ENCODE assay signal across 1 cellular context in genomic region chr10:89327803-89328441, GRCh38.
A peak's percentile ranks its signal among the peaks of the same experiment; 100 is the strongest.
TF ChIP-seq lines count a peak whose summit lies in the region.

Gene IFIT3, plus strand, starts transcription at chr10:89327997. Its CDS starts 77 bp downstream, at chr10:89328074.

TF ChIP-seq in HEK293, 187 proteins besides CTCF, POLR2A, EP300 and RAD21 (continued from another document and continues in another):
- TF ChIP-seq ZFHX2 (tag by site-specific recombination; conservative IDR thresholded peaks at IDR 0.05) (no peak), ZNF26 (tag by site-specific recombination; IDR thresholded peaks at IDR 0.05) (no peak), ZNF138 (tag by site-specific recombination; IDR thresholded peaks at IDR 0.05; ENCODE audit: borderline replicate concordance) (no peak), SALL2 (tag by site-specific recombination; IDR thresholded peaks at IDR 0.05; ENCODE audit: borderline replicate concordance) (no peak), ZNF664 (tag by site-specific recombination; IDR thresholded peaks at IDR 0.05) (no peak), ZNF600 (tag by site-specific recombination; IDR thresholded peaks at IDR 0.05) (peak; percentile 76), GLI4 (tag by site-specific recombination; IDR thresholded peaks at IDR 0.05) (no peak), ZBTB11 (tag by site-specific recombination; conservative IDR thresholded peaks at IDR 0.05; ENCODE audit: low read depth) (peak; percentile 84), ZNF501 (tag by site-specific recombination; IDR thresholded peaks at IDR 0.05) (no peak), ZNF596 (tag by site-specific recombination; IDR thresholded peaks at IDR 0.05) (no peak), ZBTB49 (tag by site-specific recombination; IDR thresholded peaks at IDR 0.05; ENCODE audit: low read depth) (no peak), GFI1B (tag by site-specific recombination; IDR thresholded peaks at IDR 0.05) (no peak), GLI2 (tag by site-specific recombination; IDR thresholded peaks at IDR 0.05; ENCODE audit: borderline replicate concordance, low read depth) (no peak), ZNF112 (tag by site-specific recombination; IDR thresholded peaks at IDR 0.05) (no peak), ZNF2 (tag by site-specific recombination; IDR thresholded peaks at IDR 0.05) (no peak), ZNF658 (tag by site-specific recombination; IDR thresholded peaks at IDR 0.05) (no peak), ZNF544 (tag by site-specific recombination; IDR thresholded peaks at IDR 0.05) (no peak), ZNF639 (tag by site-specific recombination; IDR thresholded peaks at IDR 0.05) (no peak), ZNF394 (tag by site-specific recombination; IDR thresholded peaks at IDR 0.05; ENCODE audit: borderline replicate concordance) (no peak), ZNF521 (tag by site-specific recombination; IDR thresholded peaks at IDR 0.05) (no peak), EGR2 (tag by site-specific recombination; IDR thresholded peaks at IDR 0.05; ENCODE audit: low read depth) (no peak), ZNF140 (tag by site-specific recombination; IDR thresholded peaks at IDR 0.05) (no peak), PBX3 (CRISPR knock-in tag; IDR thresholded peaks at IDR 0.05) (no peak), HOXC10 (CRISPR knock-in tag; IDR thresholded peaks at IDR 0.05) (no peak), ZNF16 (tag by site-specific recombination; IDR thresholded peaks at IDR 0.05; ENCODE audit: low read depth) (no peak), BCL11B (tag by site-specific recombination; IDR thresholded peaks at IDR 0.05; ENCODE audit: low read depth) (no peak), ZNF510 (tag by site-specific recombination; IDR thresholded peaks at IDR 0.05; ENCODE audit: insufficient replicate concordance) (no peak), KLF8 (tag by site-specific recombination; IDR thresholded peaks at IDR 0.05) (no peak; the same call in 1 of the 2 replicates), IKZF3 (tag by site-specific recombination; IDR thresholded peaks at IDR 0.05) (peak; percentile 35; the same call in 1 of the 2 replicates), ZNF335 (tag by site-specific recombination; conservative IDR thresholded peaks at IDR 0.05) (no peak; the same call in 1 of the 2 replicates), ZNF223 (tag by site-specific recombination; IDR thresholded peaks at IDR 0.05) (no peak), YY1 (tag by site-specific recombination; IDR thresholded peaks at IDR 0.05) (no peak), ZNF701 (tag by site-specific recombination; IDR thresholded peaks at IDR 0.05) (no peak), ZNF280C (tag by site-specific recombination; IDR thresholded peaks at IDR 0.05) (no peak), ZNF623 (tag by site-specific recombination; IDR thresholded peaks at IDR 0.05) (no peak), ZNF514 (tag by site-specific recombination; IDR thresholded peaks at IDR 0.05) (no peak), ZFP69B (tag by site-specific recombination; IDR thresholded peaks at IDR 0.05) (no peak; the same call in 1 of the 2 replicates), ZNF776 (tag by site-specific recombination; IDR thresholded peaks at IDR 0.05; ENCODE audit: borderline replicate concordance) (no peak), ZNF155 (tag by site-specific recombination; IDR thresholded peaks at IDR 0.05) (no peak), ZNF843 (tag by site-specific recombination; IDR thresholded peaks at IDR 0.05) (no peak), ZBTB20 (tag by site-specific recombination; IDR thresholded peaks at IDR 0.05) (peak; percentile 18; the same call in 1 of the 2 replicates), TRIM28 (IDR thresholded peaks at IDR 0.05; ENCODE audit: borderline replicate concordance, low read length) (peak; percentile 81), ZNF19 (tag by site-specific recombination; IDR thresholded peaks at IDR 0.05; ENCODE audit: low read depth) (no peak), ZNF830 (tag by site-specific recombination; IDR thresholded peaks at IDR 0.05; ENCODE audit: low read depth) (no peak), ZBTB6 (tag by site-specific recombination; IDR thresholded peaks at IDR 0.05) (no peak), ZNF280D (tag by site-specific recombination; IDR thresholded peaks at IDR 0.05) (no peak), YY2 (tag by site-specific recombination; IDR thresholded peaks at IDR 0.05) (no peak)
- TF ChIP-seq, protein P1, sequence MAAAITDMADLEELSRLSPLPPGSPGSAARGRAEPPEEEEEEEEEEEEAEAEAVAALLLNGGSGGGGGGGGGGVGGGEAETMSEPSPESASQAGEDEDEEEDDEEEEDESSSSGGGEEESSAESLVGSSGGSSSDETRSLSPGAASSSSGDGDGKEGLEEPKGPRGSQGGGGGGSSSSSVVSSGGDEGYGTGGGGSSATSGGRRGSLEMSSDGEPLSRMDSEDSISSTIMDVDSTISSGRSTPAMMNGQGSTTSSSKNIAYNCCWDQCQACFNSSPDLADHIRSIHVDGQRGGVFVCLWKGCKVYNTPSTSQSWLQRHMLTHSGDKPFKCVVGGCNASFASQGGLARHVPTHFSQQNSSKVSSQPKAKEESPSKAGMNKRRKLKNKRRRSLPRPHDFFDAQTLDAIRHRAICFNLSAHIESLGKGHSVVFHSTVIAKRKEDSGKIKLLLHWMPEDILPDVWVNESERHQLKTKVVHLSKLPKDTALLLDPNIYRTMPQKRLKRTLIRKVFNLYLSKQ (tag by site-specific recombination; IDR thresholded peaks at IDR 0.05; ENCODE audit: borderline replicate concordance): no peak
